1 cellular context compared by ENCODE assay signal in the genomic region with DNA sequence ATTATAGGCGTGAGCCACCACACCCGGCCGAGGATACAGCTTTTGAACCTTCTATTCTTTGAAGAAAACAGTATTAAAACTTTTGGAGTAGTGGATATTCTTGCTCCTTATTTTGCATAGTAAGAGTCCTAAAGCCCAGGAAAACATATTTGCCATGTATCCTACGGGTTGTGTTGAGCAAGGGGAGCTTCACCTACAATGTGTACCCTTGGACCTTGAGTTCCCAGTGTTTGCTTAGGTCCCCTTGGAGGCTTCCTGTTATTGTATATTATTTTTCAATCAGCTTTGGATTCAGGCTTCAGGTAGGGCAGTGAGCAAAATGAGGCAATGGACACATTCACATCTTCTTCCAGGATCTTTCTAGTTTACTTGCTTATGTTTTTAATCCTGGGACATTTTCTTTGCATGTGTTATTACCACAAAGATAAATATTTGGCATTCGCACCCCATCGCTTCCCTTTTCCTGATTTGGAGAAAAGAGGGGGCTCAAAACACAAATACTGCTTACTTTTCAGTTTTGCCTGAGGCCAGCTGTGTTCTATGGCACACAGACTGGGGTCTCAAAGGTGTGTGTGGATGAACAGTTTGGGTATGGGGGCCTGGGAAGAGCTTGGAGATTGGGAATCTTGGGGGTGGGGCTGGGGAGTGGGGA.
TF ChIP-seq lines count a peak whose summit lies in the region.

No MANE protein-coding gene starts in this region.

TF ChIP-seq in A549, 52 proteins besides CTCF, POLR2A, EP300 and RAD21 (continued from another document):
- TF ChIP-seq FOXS1 (CRISPR knock-in tag; IDR thresholded peaks at IDR 0.05) (no peak), POLR2AphosphoS2 (conservative IDR thresholded peaks at IDR 0.05; ENCODE audit: low read length) (no peak), GATA3 (IDR thresholded peaks at IDR 0.05; ENCODE audit: borderline replicate concordance) (no peak), CHD4 (IDR thresholded peaks at IDR 0.05; ENCODE audit: borderline replicate concordance) (no peak), HEYL (CRISPR knock-in tag; IDR thresholded peaks at IDR 0.05) (no peak), CBX8 (IDR thresholded peaks at IDR 0.05) (no peak), CEBPB (IDR thresholded peaks at IDR 0.05) (no peak)
- TF ChIP-seq, protein P1, sequence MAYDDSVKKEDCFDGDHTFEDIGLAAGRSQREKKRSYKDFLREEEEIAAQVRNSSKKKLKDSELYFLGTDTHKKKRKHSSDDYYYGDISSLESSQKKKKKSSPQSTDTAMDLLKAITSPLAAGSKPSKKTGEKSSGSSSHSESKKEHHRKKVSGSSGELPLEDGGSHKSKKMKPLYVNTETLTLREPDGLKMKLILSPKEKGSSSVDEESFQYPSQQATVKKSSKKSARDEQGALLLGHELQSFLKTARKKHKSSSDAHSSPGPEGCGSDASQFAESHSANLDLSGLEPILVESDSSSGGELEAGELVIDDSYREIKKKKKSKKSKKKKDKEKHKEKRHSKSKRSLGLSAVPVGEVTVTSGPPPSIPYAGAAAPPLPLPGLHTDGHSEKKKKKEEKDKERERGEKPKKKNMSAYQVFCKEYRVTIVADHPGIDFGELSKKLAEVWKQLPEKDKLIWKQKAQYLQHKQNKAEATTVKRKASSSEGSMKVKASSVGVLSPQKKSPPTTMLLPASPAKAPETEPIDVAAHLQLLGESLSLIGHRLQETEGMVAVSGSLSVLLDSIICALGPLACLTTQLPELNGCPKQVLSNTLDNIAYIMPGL (CRISPR knock-in tag; IDR thresholded peaks at IDR 0.05; ENCODE audit: borderline replicate concordance), result no peak
- TF ChIP-seq, protein P2, sequence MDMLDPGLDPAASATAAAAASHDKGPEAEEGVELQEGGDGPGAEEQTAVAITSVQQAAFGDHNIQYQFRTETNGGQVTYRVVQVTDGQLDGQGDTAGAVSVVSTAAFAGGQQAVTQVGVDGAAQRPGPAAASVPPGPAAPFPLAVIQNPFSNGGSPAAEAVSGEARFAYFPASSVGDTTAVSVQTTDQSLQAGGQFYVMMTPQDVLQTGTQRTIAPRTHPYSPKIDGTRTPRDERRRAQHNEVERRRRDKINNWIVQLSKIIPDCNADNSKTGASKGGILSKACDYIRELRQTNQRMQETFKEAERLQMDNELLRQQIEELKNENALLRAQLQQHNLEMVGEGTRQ (IDR thresholded peaks at IDR 0.05), result no peak
